Comparison of ENCODE assay signal across 1 cellular context in genomic region chr2:135029481-135030134, GRCh38.
TF ChIP-seq lines count a peak whose summit lies in the region.

No MANE protein-coding gene starts in this region.

TF ChIP-seq in HepG2, 621 proteins besides CTCF, POLR2A, EP300 and RAD21 (continued from another document):
- TF ChIP-seq HINFP (CRISPR knock-in tag; IDR thresholded peaks at IDR 0.05; ENCODE audit: low read depth) (no peak), NCOA2 (CRISPR knock-in tag; IDR thresholded peaks at IDR 0.05) (peak; percentile 39; the same call in 1 of the 2 replicates), FOXJ3 (CRISPR knock-in tag; IDR thresholded peaks at IDR 0.05; ENCODE audit: borderline replicate concordance) (no peak), SIN3B (IDR thresholded peaks at IDR 0.05; ENCODE audit: low read length) (no peak), MZF1 (CRISPR knock-in tag; IDR thresholded peaks at IDR 0.05; ENCODE audit: borderline replicate concordance) (no peak), SOX13 (IDR thresholded peaks at IDR 0.05) (no peak), SOX13 (CRISPR knock-in tag; conservative IDR thresholded peaks at IDR 0.05 in 1 of 2, IDR thresholded peaks at IDR 0.05 in 1 of 2) (0 out of 4 replicates have a peak, but pooled peaks of 1 of the 2 experiments have one; percentile 19), ZFP1 (CRISPR knock-in tag; IDR thresholded peaks at IDR 0.05) (no peak), HNRNPH1 (optimal IDR thresholded peaks at IDR 0.05; ENCODE audit: low read depth, low read length) (no peak), RXRA (CRISPR knock-in tag; IDR thresholded peaks at IDR 0.05) (no peak), ZBTB42 (CRISPR knock-in tag; IDR thresholded peaks at IDR 0.05) (no peak), HOXA9 (CRISPR knock-in tag; IDR thresholded peaks at IDR 0.05; ENCODE audit: borderline replicate concordance) (no peak), MIER3 (CRISPR knock-in tag; IDR thresholded peaks at IDR 0.05; ENCODE audit: borderline replicate concordance) (no peak), PRMT3 (CRISPR knock-in tag; IDR thresholded peaks at IDR 0.05; ENCODE audit: borderline replicate concordance, low read depth) (no peak), ZNF576 (CRISPR knock-in tag; IDR thresholded peaks at IDR 0.05) (no peak), ZSCAN29 (CRISPR knock-in tag; conservative IDR thresholded peaks at IDR 0.05) (no peak), ATM (IDR thresholded peaks at IDR 0.05; ENCODE audit: borderline replicate concordance) (no peak), HOXA3 (CRISPR knock-in tag; IDR thresholded peaks at IDR 0.05) (no peak), ZNF841 (CRISPR knock-in tag; IDR thresholded peaks at IDR 0.05; ENCODE audit: borderline replicate concordance) (no peak)
- TF ChIP-seq, protein P1, sequence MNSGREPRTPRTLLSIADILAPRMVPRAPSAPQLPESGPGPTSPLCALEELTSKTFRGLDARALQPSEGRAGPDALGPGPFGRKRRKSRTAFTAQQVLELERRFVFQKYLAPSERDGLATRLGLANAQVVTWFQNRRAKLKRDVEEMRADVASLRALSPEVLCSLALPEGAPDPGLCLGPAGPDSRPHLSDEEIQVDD (CRISPR knock-in tag; IDR thresholded peaks at IDR 0.05; ENCODE audit: borderline replicate concordance), result no peak
- TF ChIP-seq, protein P2, sequence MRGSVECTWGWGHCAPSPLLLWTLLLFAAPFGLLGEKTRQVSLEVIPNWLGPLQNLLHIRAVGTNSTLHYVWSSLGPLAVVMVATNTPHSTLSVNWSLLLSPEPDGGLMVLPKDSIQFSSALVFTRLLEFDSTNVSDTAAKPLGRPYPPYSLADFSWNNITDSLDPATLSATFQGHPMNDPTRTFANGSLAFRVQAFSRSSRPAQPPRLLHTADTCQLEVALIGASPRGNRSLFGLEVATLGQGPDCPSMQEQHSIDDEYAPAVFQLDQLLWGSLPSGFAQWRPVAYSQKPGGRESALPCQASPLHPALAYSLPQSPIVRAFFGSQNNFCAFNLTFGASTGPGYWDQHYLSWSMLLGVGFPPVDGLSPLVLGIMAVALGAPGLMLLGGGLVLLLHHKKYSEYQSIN (CRISPR knock-in tag; IDR thresholded peaks at IDR 0.05; ENCODE audit: borderline replicate concordance), result no peak
- TF ChIP-seq, protein P3, sequence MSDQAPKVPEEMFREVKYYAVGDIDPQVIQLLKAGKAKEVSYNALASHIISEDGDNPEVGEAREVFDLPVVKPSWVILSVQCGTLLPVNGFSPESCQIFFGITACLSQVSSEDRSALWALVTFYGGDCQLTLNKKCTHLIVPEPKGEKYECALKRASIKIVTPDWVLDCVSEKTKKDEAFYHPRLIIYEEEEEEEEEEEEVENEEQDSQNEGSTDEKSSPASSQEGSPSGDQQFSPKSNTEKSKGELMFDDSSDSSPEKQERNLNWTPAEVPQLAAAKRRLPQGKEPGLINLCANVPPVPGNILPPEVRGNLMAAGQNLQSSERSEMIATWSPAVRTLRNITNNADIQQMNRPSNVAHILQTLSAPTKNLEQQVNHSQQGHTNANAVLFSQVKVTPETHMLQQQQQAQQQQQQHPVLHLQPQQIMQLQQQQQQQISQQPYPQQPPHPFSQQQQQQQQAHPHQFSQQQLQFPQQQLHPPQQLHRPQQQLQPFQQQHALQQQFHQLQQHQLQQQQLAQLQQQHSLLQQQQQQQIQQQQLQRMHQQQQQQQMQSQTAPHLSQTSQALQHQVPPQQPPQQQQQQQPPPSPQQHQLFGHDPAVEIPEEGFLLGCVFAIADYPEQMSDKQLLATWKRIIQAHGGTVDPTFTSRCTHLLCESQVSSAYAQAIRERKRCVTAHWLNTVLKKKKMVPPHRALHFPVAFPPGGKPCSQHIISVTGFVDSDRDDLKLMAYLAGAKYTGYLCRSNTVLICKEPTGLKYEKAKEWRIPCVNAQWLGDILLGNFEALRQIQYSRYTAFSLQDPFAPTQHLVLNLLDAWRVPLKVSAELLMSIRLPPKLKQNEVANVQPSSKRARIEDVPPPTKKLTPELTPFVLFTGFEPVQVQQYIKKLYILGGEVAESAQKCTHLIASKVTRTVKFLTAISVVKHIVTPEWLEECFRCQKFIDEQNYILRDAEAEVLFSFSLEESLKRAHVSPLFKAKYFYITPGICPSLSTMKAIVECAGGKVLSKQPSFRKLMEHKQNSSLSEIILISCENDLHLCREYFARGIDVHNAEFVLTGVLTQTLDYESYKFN (CRISPR knock-in tag; conservative IDR thresholded peaks at IDR 0.05), result 0 out of 2 replicates have a peak, but pooled peaks have one; percentile 24
- TF ChIP-seq, protein P4, sequence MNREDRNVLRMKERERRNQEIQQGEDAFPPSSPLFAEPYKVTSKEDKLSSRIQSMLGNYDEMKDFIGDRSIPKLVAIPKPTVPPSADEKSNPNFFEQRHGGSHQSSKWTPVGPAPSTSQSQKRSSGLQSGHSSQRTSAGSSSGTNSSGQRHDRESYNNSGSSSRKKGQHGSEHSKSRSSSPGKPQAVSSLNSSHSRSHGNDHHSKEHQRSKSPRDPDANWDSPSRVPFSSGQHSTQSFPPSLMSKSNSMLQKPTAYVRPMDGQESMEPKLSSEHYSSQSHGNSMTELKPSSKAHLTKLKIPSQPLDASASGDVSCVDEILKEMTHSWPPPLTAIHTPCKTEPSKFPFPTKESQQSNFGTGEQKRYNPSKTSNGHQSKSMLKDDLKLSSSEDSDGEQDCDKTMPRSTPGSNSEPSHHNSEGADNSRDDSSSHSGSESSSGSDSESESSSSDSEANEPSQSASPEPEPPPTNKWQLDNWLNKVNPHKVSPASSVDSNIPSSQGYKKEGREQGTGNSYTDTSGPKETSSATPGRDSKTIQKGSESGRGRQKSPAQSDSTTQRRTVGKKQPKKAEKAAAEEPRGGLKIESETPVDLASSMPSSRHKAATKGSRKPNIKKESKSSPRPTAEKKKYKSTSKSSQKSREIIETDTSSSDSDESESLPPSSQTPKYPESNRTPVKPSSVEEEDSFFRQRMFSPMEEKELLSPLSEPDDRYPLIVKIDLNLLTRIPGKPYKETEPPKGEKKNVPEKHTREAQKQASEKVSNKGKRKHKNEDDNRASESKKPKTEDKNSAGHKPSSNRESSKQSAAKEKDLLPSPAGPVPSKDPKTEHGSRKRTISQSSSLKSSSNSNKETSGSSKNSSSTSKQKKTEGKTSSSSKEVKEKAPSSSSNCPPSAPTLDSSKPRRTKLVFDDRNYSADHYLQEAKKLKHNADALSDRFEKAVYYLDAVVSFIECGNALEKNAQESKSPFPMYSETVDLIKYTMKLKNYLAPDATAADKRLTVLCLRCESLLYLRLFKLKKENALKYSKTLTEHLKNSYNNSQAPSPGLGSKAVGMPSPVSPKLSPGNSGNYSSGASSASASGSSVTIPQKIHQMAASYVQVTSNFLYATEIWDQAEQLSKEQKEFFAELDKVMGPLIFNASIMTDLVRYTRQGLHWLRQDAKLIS (CRISPR knock-in tag; IDR thresholded peaks at IDR 0.05), result no peak
TF ChIP-seq in HepG2: peak in this region for 10.
